ENCODE assay signal across 8 cellular contexts in the genomic region with DNA sequence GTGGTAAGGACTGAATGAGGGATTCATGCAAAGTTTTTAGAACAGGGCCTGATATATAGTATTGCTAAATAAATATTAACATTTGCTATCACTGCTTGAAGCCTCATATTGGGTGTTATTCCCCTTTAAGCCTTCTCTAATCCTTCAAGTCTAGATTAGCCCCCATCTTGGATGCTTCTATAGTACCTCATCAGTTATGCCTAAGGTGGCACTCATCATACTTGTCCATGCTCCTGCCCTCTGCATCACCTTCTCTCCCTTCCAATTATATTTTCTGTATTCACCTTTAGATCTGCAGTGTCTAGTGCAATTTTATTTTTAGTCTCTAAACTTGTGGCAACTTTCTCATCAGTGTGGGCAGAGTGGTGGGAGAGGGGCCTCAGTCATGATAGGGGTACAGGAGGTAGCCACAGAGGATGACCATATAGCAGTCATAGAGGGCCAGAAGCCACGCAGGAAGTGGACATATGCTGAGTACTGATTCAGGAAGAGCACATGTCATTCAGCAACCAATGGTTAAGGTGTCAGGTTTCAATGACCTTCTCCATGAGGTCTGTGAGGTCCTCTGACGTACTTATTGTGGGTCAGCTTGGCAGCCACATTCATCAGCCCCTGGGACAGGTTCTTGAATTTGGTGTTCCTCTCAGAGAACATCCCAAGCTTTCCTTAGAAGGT. TPM values are rescaled to one million over a fixed set of nuclear protein-coding genes. Genes with fewer than 3 reads are reported as not detected.
DNase-seq lines count a peak whose midpoint lies in the region; ATAC-seq lines count a peak whose summit lies in the region.

No MANE protein-coding gene starts in this region.

- peak overlapping the region; percentile 57 for H3K4me3 Mint-ChIP-seq in activated naive CD8-positive, alpha-beta T cell treated with anti-CD3 and anti-CD28 coated beads, Interleukin-2, amount 10 ng/mL, durations not matched to agents 7 days and 5 days
- peak overlapping the region in 1 of 2 donors; percentile 19 for H3K4me3 Mint-ChIP-seq in stimulated activated naive CD8-positive, alpha-beta T cell treated with anti-CD3 and anti-CD28 coated beads, Interleukin-15, amount 100 ng/mL, for 72 hours
- no peak overlapping the region for H3K4me3 Mint-ChIP-seq in activated naive CD4-positive, alpha-beta T cell treated with anti-CD3 and anti-CD28 coated beads for 36 hours

- H3K4me1 Mint-ChIP-seq in activated naive CD8-positive, alpha-beta T cell treated with anti-CD3 and anti-CD28 coated beads, Interleukin-2, amount 10 ng/mL, durations not matched to agents 7 days and 5 days: peaks cover 45% of the 10 kb centered on the region
- peaks cover 38% of the 10 kb centered on the region for H3K4me1 Mint-ChIP-seq in stimulated activated naive CD8-positive, alpha-beta T cell treated with anti-CD3 and anti-CD28 coated beads, Interleukin-15, amount 100 ng/mL, for 72 hours
- H3K4me1 Mint-ChIP-seq in activated naive CD4-positive, alpha-beta T cell treated with anti-CD3 and anti-CD28 coated beads for 36 hours (ENCODE audit: low read depth): peaks cover 14% of the 10 kb centered on the region

- no peaks in the 10 kb centered on the region for H3K9me3 Mint-ChIP-seq in activated naive CD8-positive, alpha-beta T cell treated with anti-CD3 and anti-CD28 coated beads, Interleukin-2, amount 10 ng/mL, durations not matched to agents 7 days and 5 days
- no peaks in the 10 kb centered on the region for H3K9me3 Mint-ChIP-seq in stimulated activated naive CD8-positive, alpha-beta T cell treated with anti-CD3 and anti-CD28 coated beads, Interleukin-15, amount 100 ng/mL, for 72 hours
- no peaks in the 10 kb centered on the region for H3K9me3 Mint-ChIP-seq in activated naive CD4-positive, alpha-beta T cell treated with anti-CD3 and anti-CD28 coated beads for 36 hours

- H3K36me3 Mint-ChIP-seq in activated naive CD8-positive, alpha-beta T cell treated with anti-CD3 and anti-CD28 coated beads, Interleukin-2, amount 10 ng/mL, durations not matched to agents 7 days and 5 days: peaks cover 8% of the 10 kb centered on the region
- H3K36me3 Mint-ChIP-seq in activated naive CD4-positive, alpha-beta T cell treated with anti-CD3 and anti-CD28 coated beads for 36 hours (ENCODE audit: low read depth): no peaks in the 10 kb centered on the region

- peaks cover 21% of the 10 kb centered on the region for H3K27me3 Mint-ChIP-seq in activated naive CD8-positive, alpha-beta T cell treated with anti-CD3 and anti-CD28 coated beads, Interleukin-2, amount 10 ng/mL, durations not matched to agents 7 days and 5 days
- H3K27me3 Mint-ChIP-seq in stimulated activated naive CD8-positive, alpha-beta T cell treated with anti-CD3 and anti-CD28 coated beads, Interleukin-15, amount 100 ng/mL, for 72 hours: peaks cover 24% of the 10 kb centered on the region
- H3K27me3 Mint-ChIP-seq in activated naive CD4-positive, alpha-beta T cell treated with anti-CD3 and anti-CD28 coated beads for 36 hours (ENCODE audit: low read depth): peaks cover 21% of the 10 kb centered on the region

- peak; percentile 21 to 24 for DNase-seq in activated T-cell treated with anti-CD3 and anti-CD28 coated beads, Interleukin-2, amount 50 U/mL, for 48 hours
- DNase-seq in activated T-cell treated with anti-CD3 and anti-CD28 coated beads for 4 hours (no peak), SK-N-DZ (ENCODE audit: low spot score) (no peak)
- no peak for DNase-seq in activated naive CD8-positive, alpha-beta T cell treated with anti-CD3 and anti-CD28 coated beads, Interleukin-2, amount 10 ng/mL, durations not matched to agents 7 days and 5 days
- peak; percentile 5 to 29 for DNase-seq in stimulated activated naive CD8-positive, alpha-beta T cell treated with anti-CD3 and anti-CD28 coated beads, Interleukin-15, amount 100 ng/mL, for 72 hours
- DNase-seq in stimulated activated CD8-positive, alpha-beta memory T cell treated with anti-CD3 and anti-CD28 coated beads, Interleukin-4, amount 100 ng/mL, for 48 hours: no peak
- no peak for DNase-seq in activated naive CD4-positive, alpha-beta T cell treated with anti-CD3 and anti-CD28 coated beads for 36 hours

- CTCF ChIA-PET in activated naive CD4-positive, alpha-beta T cell treated with anti-CD3 and anti-CD28 coated beads for 36 hours (lab: Charles Lee): interaction anchor here (1.0 kb wide), 1 partner anchor 62 kb away, joined by 3 read pairs; no protein-coding TSS in a partner anchor

- intact Hi-C loops in activated naive CD4-positive, alpha-beta T cell treated with anti-CD3 and anti-CD28 coated beads for 36 hours (cut with micrococcal nuclease): loop anchor here (5.0 kb wide), 1 partner anchor 84 kb away; no protein-coding TSS in a partner anchor

- peak overlapping the region; percentile 61 for H3K27ac Mint-ChIP-seq in activated naive CD8-positive, alpha-beta T cell treated with anti-CD3 and anti-CD28 coated beads, Interleukin-2, amount 10 ng/mL, durations not matched to agents 7 days and 5 days
- H3K27ac Mint-ChIP-seq in stimulated activated naive CD8-positive, alpha-beta T cell treated with anti-CD3 and anti-CD28 coated beads, Interleukin-15, amount 100 ng/mL, for 72 hours: peak overlapping the region in 1 of 2 donors; percentile 40
- H3K27ac Mint-ChIP-seq in activated naive CD4-positive, alpha-beta T cell treated with anti-CD3 and anti-CD28 coated beads for 36 hours: no peak overlapping the region

- ATAC-seq in HG03066 (IDR thresholded peaks at IDR 0.05; ENCODE audit: low read depth, unreplicated experiment): peak; percentile 44
- peak; percentile 35 for ATAC-seq in activated naive CD8-positive, alpha-beta T cell treated with anti-CD3 and anti-CD28 coated beads, Interleukin-2, amount 10 ng/mL, durations not matched to agents 7 days and 5 days (ENCODE audit: low read depth)
- ATAC-seq in stimulated activated naive CD8-positive, alpha-beta T cell treated with anti-CD3 and anti-CD28 coated beads, Interleukin-15, amount 100 ng/mL, for 72 hours: peak; percentile 80

- POLR2A ChIA-PET in activated naive CD8-positive, alpha-beta T cell treated with anti-CD3 and anti-CD28 coated beads, Interleukin-2, amount 10 ng/mL, durations not matched to agents 7 days and 5 days (lab: Charles Lee): interaction anchor here (0.9 to 1.7 kb wide), 3 partner anchors 71 to 79 kb away, joined by 4 to 6 read pairs (median 5); no protein-coding TSS in a partner anchor

RNA-seq across cellular contexts. Expression of gene ENTPD1, which starts 2.5 kb away (rescaled TPM):
- 10 to 100 TPM; 10.9 to 11.6 TPM for total RNA-seq in activated naive CD8-positive, alpha-beta T cell treated with anti-CD3 and anti-CD28 coated beads, Interleukin-2, amount 10 ng/mL, durations not matched to agents 7 days and 5 days
- polyA plus RNA-seq in SK-N-DZ (2014; cell fraction: cytosol; rRNA removed): 0.21 and 0.25 TPM in 2 replicates
- 0.05 and 0.06 TPM in 2 replicates for polyA plus RNA-seq in SK-N-DZ (2014; cell fraction: nucleus; rRNA removed)
- total RNA-seq in activated naive CD4-positive, alpha-beta T cell treated with anti-CD3 and anti-CD28 coated beads for 36 hours: under 1 TPM; 0.26 to 0.35 TPM

Comparison
In these comparisons a context has a peak if more than half of its experiments do, and no peak if none do; other contexts are left out.
1. DNase-seq: peak in activated T-cell treated with anti-CD3 and anti-CD28 coated beads, Interleukin-2, amount 50 U/mL, for 48 hours (2 of 2) and stimulated activated naive CD8-positive, alpha-beta T cell treated with anti-CD3 and anti-CD28 coated beads, Interleukin-15, amount 100 ng/mL, for 72 hours (2 of 2); none in activated T-cell treated with anti-CD3 and anti-CD28 coated beads for 4 hours (single experiment), activated naive CD8-positive, alpha-beta T cell treated with anti-CD3 and anti-CD28 coated beads, Interleukin-2, amount 10 ng/mL, durations not matched to agents 7 days and 5 days (single experiment), SK-N-DZ (single experiment), stimulated activated CD8-positive, alpha-beta memory T cell treated with anti-CD3 and anti-CD28 coated beads, Interleukin-4, amount 100 ng/mL, for 48 hours (single experiment) and activated naive CD4-positive, alpha-beta T cell treated with anti-CD3 and anti-CD28 coated beads for 36 hours (single experiment).
2. RNA of gene ENTPD1, which starts 2.5 kb away (total RNA-seq): 10.9 to 11.6 TPM in activated naive CD8-positive, alpha-beta T cell treated with anti-CD3 and anti-CD28 coated beads, Interleukin-2, amount 10 ng/mL, durations not matched to agents 7 days and 5 days; 0.26 to 0.35 TPM in activated naive CD4-positive, alpha-beta T cell treated with anti-CD3 and anti-CD28 coated beads for 36 hours; every median in the first group is over 4 times any median in the second.
3. Peak in every context shown above with its lines, with median percentiles within 50 percentile points of each other: ATAC-seq.